Comparison of ENCODE assay signal across 24 cellular contexts in the genomic region with DNA sequence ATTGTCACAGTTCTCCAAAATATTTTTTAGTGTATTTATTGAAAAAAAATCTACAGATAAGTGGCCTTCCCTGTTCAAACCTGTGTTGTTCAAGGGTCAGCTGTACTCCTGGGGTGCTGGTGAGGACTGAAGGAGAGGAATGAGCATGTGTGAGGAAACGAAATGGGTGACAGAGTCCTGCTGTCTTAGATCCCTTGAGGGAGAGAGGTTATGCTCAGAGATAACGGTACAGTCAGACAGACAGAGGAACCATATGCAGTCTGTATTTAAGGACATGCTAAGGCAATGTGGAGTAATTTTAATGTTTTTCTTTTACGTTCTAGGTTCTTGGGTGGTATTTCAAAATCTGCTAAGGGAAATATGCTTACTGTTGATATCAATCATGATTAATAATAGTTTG.
DNase-seq lines count a peak whose midpoint lies in the region; ATAC-seq, FAIRE-seq and TF ChIP-seq lines count a peak whose summit lies in the region.
"Had no signal": no experiment of that assay in that cellular context is flagged by ENCODE, and none has a peak within 500 bp of the region (broad histone marks: within the 10 kb centered on the region; RNA-seq: fewer than 3 reads in every experiment).

No MANE protein-coding gene starts in this region.

- H3K4me2 ChIP-seq in Loucy (ENCODE audit: low read depth, low read length, poor library complexity, severe bottlenecking) (no peak overlapping the region), smooth muscle cell (peak overlapping the region; percentile 50)
- H3K4me2 ChIP-seq: BLaER1 had no signal

- H3K27me3 ChIP-seq in Loucy (ENCODE audit: insufficient read depth, low read length, poor library complexity, severe bottlenecking) (no peaks in the 10 kb centered on the region), smooth muscle cell (ENCODE audit: low read depth) (no peaks in the 10 kb centered on the region)
- H3K27me3 ChIP-seq: BLaER1, SJSA1 had no signal

- H3K4me1 ChIP-seq in Loucy (ENCODE audit: insufficient read depth, low read length, poor library complexity, severe bottlenecking) (peaks cover 82% of the 10 kb centered on the region), smooth muscle cell (ENCODE audit: low read depth) (peaks cover 43% of the 10 kb centered on the region)

- H3K9me3 ChIP-seq in Loucy (ENCODE audit: insufficient read depth, low read depth, low read length) = no peaks in the 10 kb centered on the region
- H3K9me3 ChIP-seq in smooth muscle cell (replicated peaks; ENCODE audit: low read depth) = no peaks in the 10 kb centered on the region
- H3K9me3 ChIP-seq: BLaER1, SJSA1 had no signal

- H3F3A ChIP-seq in Loucy (ENCODE audit: low read depth) (peaks cover 3% of the 10 kb centered on the region; the same call in 1 of the 2 replicates), smooth muscle cell (ENCODE audit: low read depth) (peaks cover 24% of the 10 kb centered on the region)

- no peaks in the 10 kb centered on the region for H3K27me3 Mint-ChIP-seq in chondrocyte (ENCODE audit: low read depth)
- H3K27me3 Mint-ChIP-seq: CD4-positive, alpha-beta T cell had no signal

- 28% methylated on average over 3 of the region's 3 CpGs for WGBS in smooth muscle cell (ENCODE audit: low lambda C conversion rate)

- DNase-seq in GM12891 (ENCODE audit: insufficient read length, low spot score) (no peak), chondrocyte (ENCODE audit: low spot score) (no peak), smooth muscle cell (lab: John Stamatoyannopoulos, UW; ENCODE audit: unreplicated experiment) (no peak), activated gamma-delta T cell (lab: John Stamatoyannopoulos, UW) (no peak), NCI-H510A treated with DMSO at 0.1 percent for 48 hours (lab: John Stamatoyannopoulos, UW) (no peak)
- DNase-seq: CD4-positive, alpha-beta T cell; COR-L47; DMS 273 treated with DMSO at 0.1 percent for 48 hours; DMS79 treated with DMSO at 0.1 percent for 48 hours; NCI-H1092 treated with DMSO at 0.1 percent for 48 hours; NCI-H1436 treated with DMSO at 0.1 percent for 48 hours; NCI-H2029; NCI-H2227 treated with DMSO at 0.1 percent for 48 hours; NCI-H510A; NCI-H748 treated with DMSO at 0.1 percent for 48 hours; OCI-M1; SW 1271; T-helper 2 cell had no signal

- no peaks in the 10 kb centered on the region for H3K36me3 ChIP-seq in Loucy (ENCODE audit: insufficient read depth, low read length)
- no peaks in the 10 kb centered on the region for H3K36me3 ChIP-seq in smooth muscle cell (ENCODE audit: low read depth)
- H3K36me3 ChIP-seq: BLaER1 had no signal

- no peak for TF ChIP-seq POLR2A in GM12891 (IDR thresholded peaks at IDR 0.05; ENCODE audit: low read depth, low read length)

- H3K27ac ChIP-seq in smooth muscle cell (ENCODE audit: low read depth) = peak overlapping the region; percentile 61
- H3K27ac ChIP-seq: BLaER1, SJSA1 had no signal

- peak overlapping the region; percentile 79 for H3K27ac Mint-ChIP-seq in chondrocyte (ENCODE audit: unreplicated experiment)
- H3K27ac Mint-ChIP-seq: CD4-positive, alpha-beta T cell had no signal

- no peaks in the 10 kb centered on the region for H3K36me3 Mint-ChIP-seq in chondrocyte (ENCODE audit: low read depth)

- H2AFZ ChIP-seq in Loucy (ENCODE audit: low read length) = no peak overlapping the region
- no peak overlapping the region for H2AFZ ChIP-seq in smooth muscle cell (ENCODE audit: low read depth)

- no peak overlapping the region for H3K4me3 ChIP-seq in Loucy (ENCODE audit: low read length, poor library complexity, severe bottlenecking)
- H3K4me3 ChIP-seq in smooth muscle cell = no peak overlapping the region
- H3K4me3 ChIP-seq: BLaER1, SJSA1 had no signal

- FAIRE-seq in GM12891 (lab: Jason Lieb, UNC) = peak; percentile 62
- FAIRE-seq: RCC 7860 had no signal

- H3K9me2 ChIP-seq in Loucy (replicated peaks; ENCODE audit: low read depth, low read length) = no peaks in the 10 kb centered on the region

- H3K79me2 ChIP-seq in Loucy (ENCODE audit: insufficient read depth, low read length) (peaks cover 63% of the 10 kb centered on the region), smooth muscle cell (ENCODE audit: low read depth) (peaks cover 30% of the 10 kb centered on the region)

- peaks cover 76% of the 10 kb centered on the region for H3K4me1 Mint-ChIP-seq in chondrocyte (ENCODE audit: low read depth)

- H3K4me3 Mint-ChIP-seq in chondrocyte (ENCODE audit: unreplicated experiment) = no peak overlapping the region
- H3K4me3 Mint-ChIP-seq: CD4-positive, alpha-beta T cell had no signal

- H4K20me1 ChIP-seq in Loucy (ENCODE audit: insufficient read depth, low read length, poor library complexity, severe bottlenecking) (no peaks in the 10 kb centered on the region), smooth muscle cell (ENCODE audit: low read depth) (no peaks in the 10 kb centered on the region)
- H4K20me1 ChIP-seq: BLaER1 had no signal

- TF ChIP-seq CTCF in Loucy (conservative IDR thresholded peaks at IDR 0.05; ENCODE audit: low read length) (no peak), chondrocyte (IDR thresholded peaks at IDR 0.05) (no peak), smooth muscle cell (IDR thresholded peaks at IDR 0.05; ENCODE audit: borderline replicate concordance, insufficient read depth, poor library complexity, severe bottlenecking) (no peak)

- ATAC-seq in GM18868 (IDR thresholded peaks at IDR 0.05; ENCODE audit: unreplicated experiment) = no peak
- ATAC-seq: Right ventricle myocardium inferior had no signal

- H3K9ac ChIP-seq in Loucy (ENCODE audit: low read depth, low read length, poor library complexity, severe bottlenecking) (peak overlapping the region; percentile 18), smooth muscle cell (ENCODE audit: low read depth) (no peak overlapping the region)
- H3K9ac ChIP-seq: BLaER1 had no signal

- H3K9me3 Mint-ChIP-seq in chondrocyte (ENCODE audit: low read depth) = no peaks in the 10 kb centered on the region
- H3K9me3 Mint-ChIP-seq: CD4-positive, alpha-beta T cell had no signal

TF ChIP-seq in GM12891, 5 proteins besides CTCF, POLR2A, EP300 and RAD21:
- no peak for TF ChIP-seq PAX5 (IDR thresholded peaks at IDR 0.05; ENCODE audit: insufficient read depth, low read length, severe bottlenecking)
- no peak for TF ChIP-seq POU2F2 (IDR thresholded peaks at IDR 0.05; ENCODE audit: low read depth, low read length)
- no peak for TF ChIP-seq POLR2AphosphoS5 (IDR thresholded peaks at IDR 0.05; ENCODE audit: low read depth, low read length)
- TF ChIP-seq TAF1 (IDR thresholded peaks at IDR 0.05; ENCODE audit: low read depth, low read length) = no peak
- TF ChIP-seq SPI1 (IDR thresholded peaks at IDR 0.05; ENCODE audit: low read depth, low read length) = no peak
